Comparison of ENCODE assay signal across 1 cellular context in the genomic region with DNA sequence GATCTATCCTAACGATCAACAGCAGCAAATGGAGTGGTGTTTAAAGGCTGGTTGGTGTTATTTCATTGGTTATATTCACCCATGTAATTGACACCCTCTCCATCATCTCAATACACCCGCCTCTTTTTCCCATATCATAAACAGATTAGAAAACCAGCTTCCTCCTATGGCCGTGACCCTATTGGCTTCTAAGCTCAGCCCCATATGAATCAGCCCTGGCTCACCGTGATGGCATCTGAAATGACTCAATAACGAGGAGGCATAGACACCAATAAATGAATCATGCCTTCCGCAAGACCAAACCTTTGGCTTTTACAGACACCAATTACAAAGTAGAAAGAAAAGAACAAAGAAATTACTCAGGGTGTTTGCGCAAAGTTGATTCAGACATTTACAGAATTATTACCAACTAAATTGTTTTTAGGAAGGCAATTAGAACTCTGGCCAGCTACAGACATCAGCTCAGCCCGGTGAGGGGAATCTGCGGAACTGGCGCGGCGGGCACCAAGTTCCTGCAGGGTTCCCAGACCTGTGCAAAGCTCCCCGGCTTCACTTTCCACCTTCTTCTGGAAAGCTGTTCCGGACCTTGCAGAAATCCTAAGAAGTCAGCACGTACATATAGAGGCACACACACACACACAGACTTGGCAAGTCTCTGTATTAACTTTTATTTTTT.
TF ChIP-seq lines count a peak whose summit lies in the region.

No MANE protein-coding gene starts in this region.

TF ChIP-seq in GM12878, 131 proteins besides CTCF, POLR2A, EP300 and RAD21 (continued from another document):
- TF ChIP-seq, protein P1, sequence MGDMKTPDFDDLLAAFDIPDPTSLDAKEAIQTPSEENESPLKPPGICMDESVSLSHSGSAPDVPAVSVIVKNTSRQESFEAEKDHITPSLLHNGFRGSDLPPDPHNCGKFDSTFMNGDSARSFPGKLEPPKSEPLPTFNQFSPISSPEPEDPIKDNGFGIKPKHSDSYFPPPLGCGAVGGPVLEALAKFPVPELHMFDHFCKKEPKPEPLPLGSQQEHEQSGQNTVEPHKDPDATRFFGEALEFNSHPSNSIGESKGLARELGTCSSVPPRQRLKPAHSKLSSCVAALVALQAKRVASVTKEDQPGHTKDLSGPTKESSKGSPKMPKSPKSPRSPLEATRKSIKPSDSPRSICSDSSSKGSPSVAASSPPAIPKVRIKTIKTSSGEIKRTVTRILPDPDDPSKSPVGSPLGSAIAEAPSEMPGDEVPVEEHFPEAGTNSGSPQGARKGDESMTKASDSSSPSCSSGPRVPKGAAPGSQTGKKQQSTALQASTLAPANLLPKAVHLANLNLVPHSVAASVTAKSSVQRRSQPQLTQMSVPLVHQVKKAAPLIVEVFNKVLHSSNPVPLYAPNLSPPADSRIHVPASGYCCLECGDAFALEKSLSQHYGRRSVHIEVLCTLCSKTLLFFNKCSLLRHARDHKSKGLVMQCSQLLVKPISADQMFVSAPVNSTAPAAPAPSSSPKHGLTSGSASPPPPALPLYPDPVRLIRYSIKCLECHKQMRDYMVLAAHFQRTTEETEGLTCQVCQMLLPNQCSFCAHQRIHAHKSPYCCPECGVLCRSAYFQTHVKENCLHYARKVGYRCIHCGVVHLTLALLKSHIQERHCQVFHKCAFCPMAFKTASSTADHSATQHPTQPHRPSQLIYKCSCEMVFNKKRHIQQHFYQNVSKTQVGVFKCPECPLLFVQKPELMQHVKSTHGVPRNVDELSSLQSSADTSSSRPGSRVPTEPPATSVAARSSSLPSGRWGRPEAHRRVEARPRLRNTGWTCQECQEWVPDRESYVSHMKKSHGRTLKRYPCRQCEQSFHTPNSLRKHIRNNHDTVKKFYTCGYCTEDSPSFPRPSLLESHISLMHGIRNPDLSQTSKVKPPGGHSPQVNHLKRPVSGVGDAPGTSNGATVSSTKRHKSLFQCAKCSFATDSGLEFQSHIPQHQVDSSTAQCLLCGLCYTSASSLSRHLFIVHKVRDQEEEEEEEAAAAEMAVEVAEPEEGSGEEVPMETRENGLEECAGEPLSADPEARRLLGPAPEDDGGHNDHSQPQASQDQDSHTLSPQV (IDR thresholded peaks at IDR 0.05), result no peak
- no peak for TF ChIP-seq NFIC (IDR thresholded peaks at IDR 0.05; ENCODE audit: low read depth, low read length)
- TF ChIP-seq, protein P2, sequence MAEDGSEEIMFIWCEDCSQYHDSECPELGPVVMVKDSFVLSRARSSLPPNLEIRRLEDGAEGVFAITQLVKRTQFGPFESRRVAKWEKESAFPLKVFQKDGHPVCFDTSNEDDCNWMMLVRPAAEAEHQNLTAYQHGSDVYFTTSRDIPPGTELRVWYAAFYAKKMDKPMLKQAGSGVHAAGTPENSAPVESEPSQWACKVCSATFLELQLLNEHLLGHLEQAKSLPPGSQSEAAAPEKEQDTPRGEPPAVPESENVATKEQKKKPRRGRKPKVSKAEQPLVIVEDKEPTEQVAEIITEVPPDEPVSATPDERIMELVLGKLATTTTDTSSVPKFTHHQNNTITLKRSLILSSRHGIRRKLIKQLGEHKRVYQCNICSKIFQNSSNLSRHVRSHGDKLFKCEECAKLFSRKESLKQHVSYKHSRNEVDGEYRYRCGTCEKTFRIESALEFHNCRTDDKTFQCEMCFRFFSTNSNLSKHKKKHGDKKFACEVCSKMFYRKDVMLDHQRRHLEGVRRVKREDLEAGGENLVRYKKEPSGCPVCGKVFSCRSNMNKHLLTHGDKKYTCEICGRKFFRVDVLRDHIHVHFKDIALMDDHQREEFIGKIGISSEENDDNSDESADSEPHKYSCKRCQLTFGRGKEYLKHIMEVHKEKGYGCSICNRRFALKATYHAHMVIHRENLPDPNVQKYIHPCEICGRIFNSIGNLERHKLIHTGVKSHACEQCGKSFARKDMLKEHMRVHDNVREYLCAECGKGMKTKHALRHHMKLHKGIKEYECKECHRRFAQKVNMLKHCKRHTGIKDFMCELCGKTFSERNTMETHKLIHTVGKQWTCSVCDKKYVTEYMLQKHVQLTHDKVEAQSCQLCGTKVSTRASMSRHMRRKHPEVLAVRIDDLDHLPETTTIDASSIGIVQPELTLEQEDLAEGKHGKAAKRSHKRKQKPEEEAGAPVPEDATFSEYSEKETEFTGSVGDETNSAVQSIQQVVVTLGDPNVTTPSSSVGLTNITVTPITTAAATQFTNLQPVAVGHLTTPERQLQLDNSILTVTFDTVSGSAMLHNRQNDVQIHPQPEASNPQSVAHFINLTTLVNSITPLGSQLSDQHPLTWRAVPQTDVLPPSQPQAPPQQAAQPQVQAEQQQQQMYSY (CRISPR knock-in tag; IDR thresholded peaks at IDR 0.05), result no peak
- TF ChIP-seq RUNX3 (IDR thresholded peaks at IDR 0.05; ENCODE audit: low read length), result no peak
- TF ChIP-seq, protein P3, sequence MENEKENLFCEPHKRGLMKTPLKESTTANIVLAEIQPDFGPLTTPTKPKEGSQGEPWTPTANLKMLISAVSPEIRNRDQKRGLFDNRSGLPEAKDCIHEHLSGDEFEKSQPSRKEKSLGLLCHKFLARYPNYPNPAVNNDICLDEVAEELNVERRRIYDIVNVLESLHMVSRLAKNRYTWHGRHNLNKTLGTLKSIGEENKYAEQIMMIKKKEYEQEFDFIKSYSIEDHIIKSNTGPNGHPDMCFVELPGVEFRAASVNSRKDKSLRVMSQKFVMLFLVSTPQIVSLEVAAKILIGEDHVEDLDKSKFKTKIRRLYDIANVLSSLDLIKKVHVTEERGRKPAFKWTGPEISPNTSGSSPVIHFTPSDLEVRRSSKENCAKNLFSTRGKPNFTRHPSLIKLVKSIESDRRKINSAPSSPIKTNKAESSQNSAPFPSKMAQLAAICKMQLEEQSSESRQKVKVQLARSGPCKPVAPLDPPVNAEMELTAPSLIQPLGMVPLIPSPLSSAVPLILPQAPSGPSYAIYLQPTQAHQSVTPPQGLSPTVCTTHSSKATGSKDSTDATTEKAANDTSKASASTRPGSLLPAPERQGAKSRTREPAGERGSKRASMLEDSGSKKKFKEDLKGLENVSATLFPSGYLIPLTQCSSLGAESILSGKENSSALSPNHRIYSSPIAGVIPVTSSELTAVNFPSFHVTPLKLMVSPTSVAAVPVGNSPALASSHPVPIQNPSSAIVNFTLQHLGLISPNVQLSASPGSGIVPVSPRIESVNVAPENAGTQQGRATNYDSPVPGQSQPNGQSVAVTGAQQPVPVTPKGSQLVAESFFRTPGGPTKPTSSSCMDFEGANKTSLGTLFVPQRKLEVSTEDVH (IDR thresholded peaks at IDR 0.05; ENCODE audit: low read depth, partially characterized antibody), result no peak
- TF ChIP-seq RELA (IDR thresholded peaks at IDR 0.05; ENCODE audit: borderline replicate concordance, partially characterized antibody), result no peak
- TF ChIP-seq, protein P4, sequence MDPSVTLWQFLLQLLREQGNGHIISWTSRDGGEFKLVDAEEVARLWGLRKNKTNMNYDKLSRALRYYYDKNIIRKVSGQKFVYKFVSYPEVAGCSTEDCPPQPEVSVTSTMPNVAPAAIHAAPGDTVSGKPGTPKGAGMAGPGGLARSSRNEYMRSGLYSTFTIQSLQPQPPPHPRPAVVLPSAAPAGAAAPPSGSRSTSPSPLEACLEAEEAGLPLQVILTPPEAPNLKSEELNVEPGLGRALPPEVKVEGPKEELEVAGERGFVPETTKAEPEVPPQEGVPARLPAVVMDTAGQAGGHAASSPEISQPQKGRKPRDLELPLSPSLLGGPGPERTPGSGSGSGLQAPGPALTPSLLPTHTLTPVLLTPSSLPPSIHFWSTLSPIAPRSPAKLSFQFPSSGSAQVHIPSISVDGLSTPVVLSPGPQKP (IDR thresholded peaks at IDR 0.05; ENCODE audit: low read depth, low read length), result no peak
TF ChIP-seq in GM12878: peak in this region for 0.
